Comparison of ENCODE assay signal across 37 cellular contexts in genomic region chr20:54415967-54416366, GRCh38. TPM values are rescaled to one million over a fixed set of nuclear protein-coding genes. Genes with fewer than 3 reads are reported as not detected.
"Had no signal": no experiment of that assay in that cellular context is flagged by ENCODE, and none has a peak within 500 bp of the region (broad histone marks: within the 10 kb centered on the region; RNA-seq: fewer than 3 reads in every experiment).

No MANE protein-coding gene starts in this region.

- DNase-seq: Karpas-422, Kasumi-1, MG63, MM.1S, MV-4-11, NCI-H1048, NCI-H1092, NCI-H1092 treated with DMSO at 0.1 percent for 48 hours, NCI-H1105, NCI-H1105 treated with DMSO at 0.1 percent for 48 hours, NCI-H1417, NCI-H1417 treated with DMSO at 0.1 percent for 48 hours, NCI-H1436, NCI-H1436 treated with DMSO at 0.1 percent for 48 hours, NCI-H146, NCI-H1694, NCI-H187, NCI-H187 treated with DMSO at 0.1 percent for 48 hours, NCI-H1930, NCI-H2029, NCI-H2029 treated with DMSO at 0.1 percent for 48 hours, NCI-H2081, NCI-H2081 treated with DMSO at 0.1 percent for 48 hours, NCI-H2107, NCI-H2171, NCI-H2171 treated with DMSO at 0.1 percent for 48 hours, NCI-H2227 treated with DMSO at 0.1 percent for 48 hours, NCI-H226, NCI-H345, NCI-H446, NCI-H446 treated with DMSO at 0.1 percent for 48 hours, NCI-H510A, NCI-H510A treated with DMSO at 0.1 percent for 48 hours had no signal

RNA-seq across cellular contexts. Expression of gene DOK5, which starts 59.4 kb away (rescaled TPM):
- total RNA-seq: LHCN-M2, M059J, MCF 10A, NCI-H460 had no signal
